ENCODE assay signal across 18 cellular contexts in genomic region chr21:31887596-31887920, GRCh38.
"Had no signal": no experiment of that assay in that cellular context is flagged by ENCODE, and none has a peak within 500 bp of the region (broad histone marks: within the 10 kb centered on the region; RNA-seq: fewer than 3 reads in every experiment).

No MANE protein-coding gene starts in this region.

- ATAC-seq: activated CD8-positive, alpha-beta memory T cell treated with anti-CD3 and anti-CD28 coated beads, Interleukin-2, amount 10 ng/mL, durations not matched to agents 7 days and 5 days; lower lobe of right lung; naive thymus-derived CD8-positive, alpha-beta T cell; stimulated activated naive B cell treated with anti-CD40 and anti-IgM and Interleukin-4, amounts not matched to agents 10 μg/mL and 1 μg/mL and 100 μg/mL, for 72 hours; T-helper 17 cell had no signal

- H3K36me3 ChIP-seq: ascending aorta, heart right ventricle, lower lobe of right lung had no signal

- H3K4me1 Mint-ChIP-seq: activated B cell treated with CpG ODN at 0.5 μM for 24 hours; activated CD4-positive, alpha-beta T cell treated with anti-CD3 and anti-CD28 coated beads, Interleukin-2, amount 10 ng/mL, durations not matched to agents 7 days and 5 days; activated CD8-positive, alpha-beta memory T cell treated with anti-CD3 and anti-CD28 coated beads, Interleukin-2, amount 10 ng/mL, durations not matched to agents 7 days and 5 days; activated naive CD8-positive, alpha-beta T cell treated with anti-CD3 and anti-CD28 coated beads, Interleukin-2, amount 10 ng/mL, durations not matched to agents 7 days and 5 days had no signal

- H3K27me3 ChIP-seq: ascending aorta had no signal

- H3K4me1 ChIP-seq: ascending aorta, heart right ventricle had no signal

- H3K27ac Mint-ChIP-seq: activated B cell treated with CpG ODN at 0.5 μM for 24 hours; activated CD4-positive, alpha-beta T cell treated with anti-CD3 and anti-CD28 coated beads, Interleukin-2, amount 10 ng/mL, durations not matched to agents 7 days and 5 days; activated CD8-positive, alpha-beta memory T cell treated with anti-CD3 and anti-CD28 coated beads, Interleukin-2, amount 10 ng/mL, durations not matched to agents 7 days and 5 days; activated naive CD8-positive, alpha-beta T cell treated with anti-CD3 and anti-CD28 coated beads, Interleukin-2, amount 10 ng/mL, durations not matched to agents 7 days and 5 days; activated T-cell treated with anti-CD3 and anti-CD28 coated beads, Interleukin-2, amount 50 U/mL, for 24 hours; stimulated activated naive B cell treated with anti-CD40 and anti-IgM and Interleukin-4, amounts not matched to agents 10 μg/mL and 1 μg/mL and 100 μg/mL, for 72 hours; T-helper 17 cell; type B pancreatic cell had no signal

- DNase-seq: activated B cell treated with CpG ODN at 0.5 μM for 24 hours; activated CD4-positive, alpha-beta T cell treated with anti-CD3 and anti-CD28 coated beads, Interleukin-2, amount 10 ng/mL, durations not matched to agents 7 days and 5 days; activated CD8-positive, alpha-beta memory T cell treated with anti-CD3 and anti-CD28 coated beads, Interleukin-2, amount 10 ng/mL, durations not matched to agents 7 days and 5 days; activated effector memory CD4-positive, alpha-beta T cell treated with anti-CD3 and anti-CD28 coated beads, Interleukin-2, amount 50 U/mL, for 16 hours; activated naive CD8-positive, alpha-beta T cell treated with anti-CD3 and anti-CD28 coated beads, Interleukin-2, amount 10 ng/mL, durations not matched to agents 7 days and 5 days; activated T-cell treated with anti-CD3 and anti-CD28 coated beads, Interleukin-2, amount 50 U/mL, for 24 hours; central memory CD4-positive, alpha-beta T cell; effector memory CD4-positive, alpha-beta T cell; lower lobe of right lung; naive thymus-derived CD8-positive, alpha-beta T cell; retina; stimulated activated naive B cell treated with anti-CD40 and anti-IgM and Interleukin-4, amounts not matched to agents 10 μg/mL and 1 μg/mL and 100 μg/mL, for 72 hours; substantia nigra; T-helper 17 cell had no signal

- H3K4me3 ChIP-seq: ascending aorta, coronary artery, heart right ventricle, lower lobe of right lung had no signal

- H3K9me3 ChIP-seq: ascending aorta, heart right ventricle, lower lobe of right lung had no signal

- H3K36me3 Mint-ChIP-seq: activated CD8-positive, alpha-beta memory T cell treated with anti-CD3 and anti-CD28 coated beads, Interleukin-2, amount 10 ng/mL, durations not matched to agents 7 days and 5 days; activated naive CD8-positive, alpha-beta T cell treated with anti-CD3 and anti-CD28 coated beads, Interleukin-2, amount 10 ng/mL, durations not matched to agents 7 days and 5 days; stimulated activated naive B cell treated with anti-CD40 and anti-IgM and Interleukin-4, amounts not matched to agents 10 μg/mL and 1 μg/mL and 100 μg/mL, for 72 hours had no signal

- H3K9me3 Mint-ChIP-seq: activated naive CD8-positive, alpha-beta T cell treated with anti-CD3 and anti-CD28 coated beads, Interleukin-2, amount 10 ng/mL, durations not matched to agents 7 days and 5 days; activated T-cell treated with anti-CD3 and anti-CD28 coated beads, Interleukin-2, amount 50 U/mL, for 24 hours; type B pancreatic cell had no signal

- H3K27ac ChIP-seq: ascending aorta, coronary artery, heart right ventricle, lower lobe of right lung had no signal

- H3K4me3 Mint-ChIP-seq: activated B cell treated with CpG ODN at 0.5 μM for 24 hours; activated CD4-positive, alpha-beta T cell treated with anti-CD3 and anti-CD28 coated beads, Interleukin-2, amount 10 ng/mL, durations not matched to agents 7 days and 5 days; activated CD8-positive, alpha-beta memory T cell treated with anti-CD3 and anti-CD28 coated beads, Interleukin-2, amount 10 ng/mL, durations not matched to agents 7 days and 5 days; activated naive CD8-positive, alpha-beta T cell treated with anti-CD3 and anti-CD28 coated beads, Interleukin-2, amount 10 ng/mL, durations not matched to agents 7 days and 5 days; activated T-cell treated with anti-CD3 and anti-CD28 coated beads, Interleukin-2, amount 50 U/mL, for 24 hours; naive thymus-derived CD8-positive, alpha-beta T cell; stimulated activated naive B cell treated with anti-CD40 and anti-IgM and Interleukin-4, amounts not matched to agents 10 μg/mL and 1 μg/mL and 100 μg/mL, for 72 hours; T-helper 17 cell; type B pancreatic cell had no signal

- H3K27me3 Mint-ChIP-seq: activated CD4-positive, alpha-beta T cell treated with anti-CD3 and anti-CD28 coated beads, Interleukin-2, amount 10 ng/mL, durations not matched to agents 7 days and 5 days; activated CD8-positive, alpha-beta memory T cell treated with anti-CD3 and anti-CD28 coated beads, Interleukin-2, amount 10 ng/mL, durations not matched to agents 7 days and 5 days; type B pancreatic cell had no signal
